Comparison of ENCODE assay signal across 33 cellular contexts in the genomic region with DNA sequence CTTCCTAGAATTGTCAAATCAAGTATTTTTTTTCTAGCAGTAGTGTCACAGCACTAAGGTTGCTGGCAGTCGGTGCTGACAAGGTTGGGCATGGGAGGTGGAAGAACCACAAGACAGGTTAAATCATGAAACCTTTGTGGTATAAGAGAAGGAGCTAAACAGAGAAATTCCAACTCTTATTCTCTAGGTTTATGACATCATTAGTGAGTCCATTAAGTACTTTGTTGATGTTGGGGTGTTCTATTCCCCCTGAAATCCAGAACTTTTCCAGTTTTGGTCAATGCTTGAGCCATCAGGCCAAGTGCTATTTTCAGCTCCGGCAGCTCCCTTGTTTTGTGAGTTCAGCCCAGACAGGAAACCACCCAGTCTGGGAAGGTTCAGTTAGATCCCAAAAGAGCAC.
"Had no signal": no experiment of that assay in that cellular context is flagged by ENCODE, and none has a peak within 500 bp of the region (broad histone marks: within the 10 kb centered on the region; RNA-seq: fewer than 3 reads in every experiment).

No MANE protein-coding gene starts in this region.

- DNase-seq: activated B cell treated with CpG ODN at 0.5 μM for 24 hours; activated CD4-positive, alpha-beta memory T cell treated with anti-CD3 and anti-CD28 coated beads for 36 hours; activated CD4-positive, alpha-beta T cell treated with anti-CD3 and anti-CD28 coated beads for 4 hours; activated CD4-positive, alpha-beta T cell treated with anti-CD3 and anti-CD28 coated beads, Interleukin-2, amount 10 ng/mL, durations not matched to agents 24 days and 14 days; activated CD4-positive, alpha-beta T cell treated with anti-CD3 and anti-CD28 coated beads, Interleukin-2, amount 50 U/mL, for 1 hour; activated CD4-positive, alpha-beta T cell treated with anti-CD3 and anti-CD28 coated beads, Interleukin-2, amount 50 U/mL, for 4 hours; activated CD4-positive, CD25-positive, alpha-beta regulatory T cell treated with anti-CD3 and anti-CD28 coated beads, Interleukin-2, amount 50 U/mL, for 72 hours; activated CD8-positive, alpha-beta memory T cell treated with anti-CD3 and anti-CD28 coated beads, Interleukin-2, amount 50 U/mL, for 4 hours; activated CD8-positive, alpha-beta T cell treated with anti-CD3 and anti-CD28 coated beads for 36 hours; activated effector memory CD4-positive, alpha-beta T cell treated with anti-CD3 and anti-CD28 coated beads, Interleukin-2, amount 50 U/mL, for 16 hours; activated gamma-delta T cell treated with Interleukin-2 at 50 U/mL for 16 hours; activated naive CD4-positive, alpha-beta T cell; activated naive CD4-positive, alpha-beta T cell treated with anti-CD3 and anti-CD28 coated beads for 36 hours; activated naive CD4-positive, alpha-beta T cell treated with anti-CD3 and anti-CD28 coated beads, Interleukin-2, amount 50 U/mL, for 16 hours; activated naive CD8-positive, alpha-beta T cell treated with anti-CD3 and anti-CD28 coated beads for 36 hours; activated T-cell treated with anti-CD3 and anti-CD28 coated beads for 4 hours; activated T-cell treated with anti-CD3 and anti-CD28 coated beads, Interleukin-2, amount 50 U/mL, for 1 hour; activated T-cell treated with anti-CD3 and anti-CD28 coated beads, Interleukin-2, amount 50 U/mL, for 4 hours; activated T-cell treated with anti-CD3 and anti-CD28 coated beads, Interleukin-2, amount 50 U/mL, for 72 hours; adrenal gland; amniotic stem cell; aorta; body of pancreas; brain microvascular endothelial cell; central memory CD4-positive, alpha-beta T cell; T-cell; T-helper 17 cell; T1000 had no signal

- ATAC-seq: activated CD8-positive, alpha-beta T cell treated with anti-CD3 and anti-CD28 coated beads for 36 hours; activated naive CD4-positive, alpha-beta T cell treated with anti-CD3 and anti-CD28 coated beads, Interleukin-2, amount 50 U/mL, for 72 hours; activated T-cell treated with anti-CD3 and anti-CD28 coated beads, Interleukin-2, amount 50 U/mL, for 4 hours; activated T-cell treated with anti-CD3 and anti-CD28 coated beads, Interleukin-2, amount 50 U/mL, for 72 hours; activated T-helper 17 cell treated with anti-CD3 and anti-CD28 coated beads, Interleukin-2, amount 50 U/mL, for 72 hours; body of pancreas; T-cell; T-helper 17 cell had no signal

- H3K4me3 ChIP-seq: adrenal gland, body of pancreas had no signal

- H3K27me3 ChIP-seq: adrenal gland, body of pancreas, brain microvascular endothelial cell had no signal

- H3K9me3 ChIP-seq: adrenal gland, body of pancreas had no signal

- H3K27ac ChIP-seq: adrenal gland, body of pancreas, brain microvascular endothelial cell, VCaP had no signal

- FAIRE-seq: astrocyte, TTC549 had no signal

- H3K4me1 ChIP-seq: adrenal gland had no signal

- H3K36me3 ChIP-seq: adrenal gland, brain microvascular endothelial cell had no signal
